8 cellular contexts compared by ENCODE assay signal in genomic region chr9:129176786-129177442, GRCh38. TPM values are rescaled to one million over a fixed set of nuclear protein-coding genes. Genes with fewer than 3 reads are reported as not detected.
DNase-seq lines count a peak whose midpoint lies in the region; ATAC-seq and TF ChIP-seq lines count a peak whose summit lies in the region.

No MANE protein-coding gene starts in this region.

- no peaks in the 10 kb centered on the region for H3K36me3 ChIP-seq in HEK293 (ENCODE audit: control insufficient read depth in 2 of 2, insufficient read depth in 1 of 2, low read length in 2 of 2)
- H3K36me3 ChIP-seq in fibroblast of lung (ENCODE audit: control insufficient read depth, insufficient read depth, low read length), result no peaks in the 10 kb centered on the region
- H3K36me3 ChIP-seq in neuron (ENCODE audit: insufficient read depth, low read length), result no peaks in the 10 kb centered on the region

- peak; percentile 46; the same call in 1 of the 2 replicates for TF ChIP-seq CTCF in HEK293 (tag by site-specific recombination; IDR thresholded peaks at IDR 0.05)
- TF ChIP-seq CTCF in fibroblast of lung (conservative IDR thresholded peaks at IDR 0.05 in 1 of 2, IDR thresholded peaks at IDR 0.05 in 1 of 2; ENCODE audit: low read depth in 1 of 2, low read length in 2 of 2), result no peak

- CTCF ChIA-PET in HEK293 (lab: Yijun Ruan, JAX), result interaction anchor here (0.7 to 6.7 kb wide), 5 partner anchors 37 to 561 kb away, joined by 3 to 54 read pairs (median 7); no protein-coding TSS in a partner anchor

- H3K27me3 ChIP-seq in fibroblast of lung (ENCODE audit: control insufficient read depth, insufficient read depth, low read length) (no peaks in the 10 kb centered on the region), neuron (ENCODE audit: insufficient read depth, low read length) (no peaks in the 10 kb centered on the region)

- H2AFZ ChIP-seq in fibroblast of lung (ENCODE audit: low read length) (no peak overlapping the region), neuron (ENCODE audit: low read depth, low read length) (peak overlapping the region; percentile 9)

- ATAC-seq in GM21423 (IDR thresholded peaks at IDR 0.05; ENCODE audit: unreplicated experiment) (no peak), GM19328 (IDR thresholded peaks at IDR 0.05; ENCODE audit: unreplicated experiment) (no peak)

- peak overlapping the region; percentile 64 for H3K4me3 ChIP-seq in HEK293 (ENCODE audit: low read depth, low read length)
- peak overlapping the region; percentile 80 to 96 (median 95) for H3K4me3 ChIP-seq in fibroblast of lung (replicated peaks in 1 of 4; ENCODE audit: control extremely low read depth in 1 of 4, insufficient read depth in 1 of 4, low read depth in 3 of 4, low read length in 4 of 4)
- H3K4me3 ChIP-seq in neuron (ENCODE audit: low read length), result peak overlapping the region; percentile 94

- POLR2A ChIA-PET in HEK293 (lab: Yijun Ruan, JAX), result interaction anchor here (0.7 to 4.0 kb wide), 15 partner anchors 9 to 444 kb away, joined by 3 to 42 read pairs (median 8); partner anchors contain the start of gene C9orf50

- H3K4me2 ChIP-seq in fibroblast of lung (ENCODE audit: extremely low read depth, insufficient read depth, low read length), result peak overlapping the region; percentile 91

- H4K20me1 ChIP-seq in fibroblast of lung (ENCODE audit: control insufficient read depth, extremely low read depth, insufficient read depth, low read length), result no peaks in the 10 kb centered on the region

- peaks cover 21% of the 10 kb centered on the region for H3K79me2 ChIP-seq in fibroblast of lung (ENCODE audit: control insufficient read depth, insufficient read depth, low read length)

- DNase-seq in CD1c-positive myeloid dendritic cell (ENCODE audit: extremely low spot score), result peak; percentile 40
- peak; percentile 19 to 20 for DNase-seq in activated CD4-positive, alpha-beta T cell treated with anti-CD3 and anti-CD28 coated beads, Interleukin-2, amount 50 U/mL, for 48 hours
- DNase-seq in fibroblast of lung (ENCODE audit: low read depth in 2 of 2), result peak; percentile 39 to 58
- no peak for DNase-seq in inferior parietal cortex (ENCODE audit: extremely low spot score)

- H3K4me1 ChIP-seq in HEK293 (ENCODE audit: control insufficient read depth, insufficient read depth, low read length) (peaks cover 7% of the 10 kb centered on the region), fibroblast of lung (ENCODE audit: control insufficient read depth, extremely low read depth, insufficient read depth, low read length) (peaks cover 15% of the 10 kb centered on the region), neuron (ENCODE audit: insufficient read depth, low read length) (peaks cover 41% of the 10 kb centered on the region)

- H3K9me3 ChIP-seq in HEK293 (ENCODE audit: control insufficient read depth, insufficient read depth, low read depth, low read length) (no peaks in the 10 kb centered on the region), fibroblast of lung (ENCODE audit: control insufficient read depth, insufficient read depth, low read depth, low read length) (no peaks in the 10 kb centered on the region), neuron (ENCODE audit: low read length) (no peaks in the 10 kb centered on the region)

- H3K27ac ChIP-seq in HEK293 (ENCODE audit: extremely low read depth, low read depth, low read length) (no peak overlapping the region; the same call in 1 of the 2 replicates), fibroblast of lung (ENCODE audit: insufficient read depth, low read length) (peak overlapping the region; percentile 93)

- H3K9ac ChIP-seq in fibroblast of lung (ENCODE audit: insufficient read depth, low read length), result peak overlapping the region; percentile 90

TF ChIP-seq in HEK293, 187 proteins besides CTCF, POLR2A, EP300 and RAD21 (continues in another document):
- TF ChIP-seq ZNF510 (tag by site-specific recombination; IDR thresholded peaks at IDR 0.05; ENCODE audit: insufficient replicate concordance) (no peak), KLF16 (tag by site-specific recombination; IDR thresholded peaks at IDR 0.05) (no peak), FEZF1 (tag by site-specific recombination; IDR thresholded peaks at IDR 0.05) (no peak), ZSCAN23 (tag by site-specific recombination; IDR thresholded peaks at IDR 0.05) (no peak), MEIS1 (CRISPR knock-in tag; IDR thresholded peaks at IDR 0.05; ENCODE audit: borderline replicate concordance) (no peak), ZNF426 (tag by site-specific recombination; IDR thresholded peaks at IDR 0.05) (no peak), ZNF596 (tag by site-specific recombination; IDR thresholded peaks at IDR 0.05) (no peak), PRDM1 (tag by site-specific recombination; IDR thresholded peaks at IDR 0.05) (no peak), ZNF473 (tag by site-specific recombination; IDR thresholded peaks at IDR 0.05) (no peak), ZNF174 (tag by site-specific recombination; IDR thresholded peaks at IDR 0.05) (no peak), OVOL3 (tag by site-specific recombination; IDR thresholded peaks at IDR 0.05) (no peak), ZBTB49 (tag by site-specific recombination; IDR thresholded peaks at IDR 0.05; ENCODE audit: low read depth) (no peak), ZNF223 (tag by site-specific recombination; IDR thresholded peaks at IDR 0.05) (no peak), PATZ1 (tag by site-specific recombination; IDR thresholded peaks at IDR 0.05) (peak; percentile 95), INSM2 (tag by site-specific recombination; IDR thresholded peaks at IDR 0.05) (0 out of 2 replicates have a peak, but pooled peaks have one; percentile 14), ZNF600 (tag by site-specific recombination; IDR thresholded peaks at IDR 0.05) (peak; percentile 59; the same call in 1 of the 2 replicates), ZBTB26 (tag by site-specific recombination; optimal IDR thresholded peaks at IDR 0.05) (peak; percentile 77), GLI2 (tag by site-specific recombination; IDR thresholded peaks at IDR 0.05; ENCODE audit: borderline replicate concordance, low read depth) (no peak), ZXDB (tag by site-specific recombination; IDR thresholded peaks at IDR 0.05) (peak; percentile 78)

RNA-seq across cellular contexts. Expression of gene IER5L, which starts 1.1 kb away (rescaled TPM):
- total RNA-seq in fibroblast of lung, result 71.5 and 97.3 TPM in 2 replicates
- polyA plus RNA-seq in fibroblast of lung, result 4.1 and 9.2 TPM in 2 replicates
- polyA plus RNA-seq in fibroblast of lung (2012), result 13.6 and 19.5 TPM in 2 replicates
- polyA minus RNA-seq in fibroblast of lung (ENCODE audit: low replicate concordance), result 4.1 and 7.5 TPM in 2 replicates
